25 cellular contexts compared by ENCODE assay signal in genomic region chr2:216887132-216887531, GRCh38. TPM values are rescaled to one million over a fixed set of nuclear protein-coding genes. Genes with fewer than 3 reads are reported as not detected.
DNase-seq lines count a peak whose midpoint lies in the region; ATAC-seq, FAIRE-seq and TF ChIP-seq lines count a peak whose summit lies in the region.
"Had no signal": no experiment of that assay in that cellular context is flagged by ENCODE, and none has a peak within 500 bp of the region (broad histone marks: within the 10 kb centered on the region; RNA-seq: fewer than 3 reads in every experiment).

No MANE protein-coding gene starts in this region.

- no peaks in the 10 kb centered on the region for H3K36me3 ChIP-seq in K562 (ENCODE audit: control insufficient read depth, insufficient read depth, low read length)
- no peaks in the 10 kb centered on the region for H3K36me3 ChIP-seq in gastrocnemius medialis
- H3K36me3 ChIP-seq: BE2C had no signal

- no peak for TF ChIP-seq RAD21 in K562 (CRISPR knock-in tag; conservative IDR thresholded peaks at IDR 0.05 in 1 of 2, IDR thresholded peaks at IDR 0.05 in 1 of 2)

- BruUV-seq in K562 (replicated peaks; lab: Mats Ljungman, UMichigan): no TSS peak

- H3K4me3 ChIP-seq in K562: no peak overlapping the region
- H3K4me3 ChIP-seq in gastrocnemius medialis: no peak overlapping the region
- H3K4me3 ChIP-seq: SK-N-MC had no signal

- TF ChIP-seq POLR2A in K562 (conservative IDR thresholded peaks at IDR 0.05) (no peak), gastrocnemius medialis (IDR thresholded peaks at IDR 0.05) (peak; percentile 43 to 66), GM12891 (IDR thresholded peaks at IDR 0.05; ENCODE audit: low read depth, low read length) (no peak)

- H3K27me3 Mint-ChIP-seq in activated naive CD8-positive, alpha-beta T cell treated with anti-CD3 and anti-CD28 coated beads for 36 hours: peaks cover 6% of the 10 kb centered on the region
- H3K27me3 Mint-ChIP-seq in activated naive CD8-positive, alpha-beta T cell treated with anti-CD3 and anti-CD28 coated beads, Interleukin-2, amount 50 U/mL, for 24 hours: no peaks in the 10 kb centered on the region
- H3K27me3 Mint-ChIP-seq in nephron (ENCODE audit: low read depth): peaks cover 4% of the 10 kb centered on the region

- no peaks in the 10 kb centered on the region for H3K9me3 Mint-ChIP-seq in activated naive CD8-positive, alpha-beta T cell treated with anti-CD3 and anti-CD28 coated beads for 36 hours
- peaks cover 3% of the 10 kb centered on the region for H3K9me3 Mint-ChIP-seq in activated naive CD8-positive, alpha-beta T cell treated with anti-CD3 and anti-CD28 coated beads, Interleukin-2, amount 50 U/mL, for 24 hours
- peaks cover 5% of the 10 kb centered on the region for H3K9me3 Mint-ChIP-seq in nephron

- no peak for TF ChIP-seq EP300 in K562 (IDR thresholded peaks at IDR 0.05; ENCODE audit: low read length)

- in situ Hi-C loops in K562 (cut with MboI): no loop called here
- in situ Hi-C loops in gastrocnemius medialis (cut with MboI; ENCODE audit: low sequenced_read_pairs in 4 of 4): loop anchor here (5.0 to 25.0 kb wide), 6 partner anchors 72 to 205 kb away; partner anchors contain the start of gene IGFBP5 (in 2 of the 4)
- in situ Hi-C loops in ACHN (cut with HindIII; ENCODE audit: low pct_ligation_motif_present, low pct_unique_long_range_greater_than_20kb, low sequenced_read_pairs): no loop called here

- peak overlapping the region; percentile 35 for H3K27ac Mint-ChIP-seq in activated naive CD8-positive, alpha-beta T cell treated with anti-CD3 and anti-CD28 coated beads for 36 hours
- no peak overlapping the region for H3K27ac Mint-ChIP-seq in activated naive CD8-positive, alpha-beta T cell treated with anti-CD3 and anti-CD28 coated beads, Interleukin-2, amount 50 U/mL, for 24 hours
- peak overlapping the region in 2 of 3 experiments; percentile 14 to 26 for H3K27ac Mint-ChIP-seq in nephron
- H3K27ac Mint-ChIP-seq: H9 had no signal

- WGBS in K562 (ENCODE audit: insufficient coverage, low coverage, missing lambda C conversion rate): 48% methylated on average over 7 of the region's 7 CpGs

- no peaks in the 10 kb centered on the region for H4K20me1 ChIP-seq in K562 (replicated peaks; ENCODE audit: control insufficient read depth, insufficient read depth, low read length)

- intact Hi-C loops in K562 (cut with micrococcal nuclease): no loop called here
- intact Hi-C loops in gastrocnemius medialis (cut with DNase I; ENCODE audit: low total_unique reads): loop anchor here (1.0 to 10.0 kb wide), 4 partner anchors 84 to 1398 kb away; no protein-coding TSS in a partner anchor

- H3K9ac ChIP-seq in K562 (ENCODE audit: insufficient read depth in 1 of 2, low read depth in 2 of 2, low read length in 2 of 2): 0 out of 4 replicates have a peak overlapping the region, but pooled peaks of 1 of the 2 experiments have one; percentile 21

- no peak for DNase-seq in activated naive CD8-positive, alpha-beta T cell treated with anti-CD3 and anti-CD28 coated beads for 36 hours
- no peak for DNase-seq in activated naive CD8-positive, alpha-beta T cell treated with anti-CD3 and anti-CD28 coated beads, Interleukin-2, amount 50 U/mL, for 24 hours
- DNase-seq in K562 (ENCODE audit: extremely low read depth in 1 of 4, low spot score in 3 of 4): no peak
- DNase-seq in gastrocnemius medialis: peak; percentile 75 to 78
- no peak for DNase-seq in ACHN
- DNase-seq in NCI-H1694 (lab: John Stamatoyannopoulos, UW): no peak
- no peak for DNase-seq in GM12891 (ENCODE audit: insufficient read length, low spot score)
- DNase-seq: BE2C, DMS153, DND-41, H9, KG1, MM.1S, NCI-H1417, NCI-H1694 treated with DMSO at 0.1 percent for 48 hours, NCI-H2081, NCI-H2227 treated with DMSO at 0.1 percent for 48 hours, NCI-H526 treated with DMSO at 0.1 percent for 48 hours, RPMI8226, SHP77 treated with DMSO at 0.1 percent for 48 hours had no signal

- H3K9me3 ChIP-seq in K562 (replicated peaks; ENCODE audit: control insufficient read depth, insufficient read depth, low read depth, low read length): no peaks in the 10 kb centered on the region
- H3K9me3 ChIP-seq in gastrocnemius medialis: no peaks in the 10 kb centered on the region
- H3K9me3 ChIP-seq: BE2C had no signal

- TF ChIP-seq CTCF in K562 (IDR thresholded peaks at IDR 0.05 in 2 of 3, conservative IDR thresholded peaks at IDR 0.05 in 1 of 3; ENCODE audit: insufficient read depth in 2 of 3, low read depth in 1 of 3, low read length in 3 of 3) (no peak), nephron (IDR thresholded peaks at IDR 0.05; ENCODE audit: unreplicated experiment in 3 of 3) (no peak), gastrocnemius medialis (IDR thresholded peaks at IDR 0.05 in 4 of 5, conservative IDR thresholded peaks at IDR 0.05 in 1 of 5) (no peak)

- no peaks in the 10 kb centered on the region for H3K4me1 Mint-ChIP-seq in activated naive CD8-positive, alpha-beta T cell treated with anti-CD3 and anti-CD28 coated beads for 36 hours
- H3K4me1 Mint-ChIP-seq in activated naive CD8-positive, alpha-beta T cell treated with anti-CD3 and anti-CD28 coated beads, Interleukin-2, amount 50 U/mL, for 24 hours: no peaks in the 10 kb centered on the region
- H3K4me1 Mint-ChIP-seq in nephron: peaks cover 42% of the 10 kb centered on the region
- H3K4me1 Mint-ChIP-seq: CD14-positive monocyte had no signal

- no peak for ATAC-seq in activated naive CD8-positive, alpha-beta T cell treated with anti-CD3 and anti-CD28 coated beads, Interleukin-2, amount 50 U/mL, for 24 hours
- ATAC-seq in K562: no peak
- ATAC-seq in gastrocnemius medialis: peak; percentile 12 to 58

- CTCF ChIA-PET in K562 (lab: Yijun Ruan, JAX; ENCODE audit: low intra/inter-chr PET ratio): no interaction called here

- H3K27me3 ChIP-seq in K562 (ENCODE audit: control insufficient read depth in 2 of 2, insufficient read depth in 2 of 2, low read length in 2 of 2): no peaks in the 10 kb centered on the region
- no peaks in the 10 kb centered on the region for H3K27me3 ChIP-seq in gastrocnemius medialis
- H3K27me3 ChIP-seq: BE2C had no signal

- FAIRE-seq in K562 (lab: Jason Lieb, UNC) (peak; percentile 23), GM12891 (lab: Jason Lieb, UNC) (no peak)

- POLR2A ChIA-PET in K562 (lab: Yijun Ruan, JAX): no interaction called here

- no peaks in the 10 kb centered on the region for H3K79me2 ChIP-seq in K562 (ENCODE audit: control insufficient read depth, insufficient read depth, low read length)

- H3K4me2 ChIP-seq in K562 (ENCODE audit: insufficient read depth, low read length): no peak overlapping the region

- H3K4me1 ChIP-seq in K562 (replicated peaks in 1 of 2; ENCODE audit: control insufficient read depth in 2 of 2, insufficient read depth in 2 of 2, low read length in 2 of 2): peaks cover 30 to 32% of the 10 kb centered on the region in 2 experiments
- peaks cover 70 to 74% of the 10 kb centered on the region in 2 donors for H3K4me1 ChIP-seq in gastrocnemius medialis

- H3K9me1 ChIP-seq in K562 (ENCODE audit: control insufficient read depth, insufficient read depth, low read length): no peaks in the 10 kb centered on the region

- H3K27ac ChIP-seq in K562 (ENCODE audit: extremely low read depth, low read depth, low read length) (no peak overlapping the region), gastrocnemius medialis (peak overlapping the region; percentile 87 to 95 (median 90))
- H3K27ac ChIP-seq: 22Rv1, SK-N-MC had no signal

- no peaks in the 10 kb centered on the region for H3K36me3 Mint-ChIP-seq in activated naive CD8-positive, alpha-beta T cell treated with anti-CD3 and anti-CD28 coated beads for 36 hours
- H3K36me3 Mint-ChIP-seq in activated naive CD8-positive, alpha-beta T cell treated with anti-CD3 and anti-CD28 coated beads, Interleukin-2, amount 50 U/mL, for 24 hours (ENCODE audit: low read depth): no peaks in the 10 kb centered on the region
- H3K36me3 Mint-ChIP-seq in nephron (ENCODE audit: low read depth): no peaks in the 10 kb centered on the region
- H3K36me3 Mint-ChIP-seq: CD14-positive monocyte had no signal

- no peak overlapping the region for H3K4me3 Mint-ChIP-seq in activated naive CD8-positive, alpha-beta T cell treated with anti-CD3 and anti-CD28 coated beads for 36 hours
- no peak overlapping the region for H3K4me3 Mint-ChIP-seq in activated naive CD8-positive, alpha-beta T cell treated with anti-CD3 and anti-CD28 coated beads, Interleukin-2, amount 50 U/mL, for 24 hours
- H3K4me3 Mint-ChIP-seq in nephron: no peak overlapping the region
- H3K4me3 Mint-ChIP-seq: H9 had no signal

- no peak overlapping the region for H2AFZ ChIP-seq in K562 (ENCODE audit: low read depth, low read length)

TF ChIP-seq in K562, 482 proteins besides CTCF, POLR2A, EP300 and RAD21 (continues in another document):
- no peak for TF ChIP-seq NR2C2 (CRISPR knock-in tag; IDR thresholded peaks at IDR 0.05)
- TF ChIP-seq NR2C2 (tag; IDR thresholded peaks at IDR 0.05): no peak

TF ChIP-seq in GM12891, 5 proteins besides CTCF, POLR2A, EP300 and RAD21:
- TF ChIP-seq SPI1 (IDR thresholded peaks at IDR 0.05; ENCODE audit: low read depth, low read length): no peak
- TF ChIP-seq PAX5 (IDR thresholded peaks at IDR 0.05; ENCODE audit: insufficient read depth, low read length, severe bottlenecking): no peak
- no peak for TF ChIP-seq POU2F2 (IDR thresholded peaks at IDR 0.05; ENCODE audit: low read depth, low read length)
- TF ChIP-seq TAF1 (IDR thresholded peaks at IDR 0.05; ENCODE audit: low read depth, low read length): no peak
- no peak for TF ChIP-seq POLR2AphosphoS5 (IDR thresholded peaks at IDR 0.05; ENCODE audit: low read depth, low read length)
TF ChIP-seq in GM12891: peak in this region for 0.

RNA-seq across cellular contexts. Expression of gene TNP1, which starts 27.3 kb away (rescaled TPM):
- not detected for total RNA-seq in activated naive CD8-positive, alpha-beta T cell treated with anti-CD3 and anti-CD28 coated beads for 36 hours
- total RNA-seq in K562 (2011; cell fraction: chromatin; rRNA removed; ENCODE audit: low replicate concordance): not detected in 2 replicates
- not detected in 2 replicates for total RNA-seq in K562 (2011; cell fraction: nucleolus; rRNA removed)
- total RNA-seq in K562 (2011; cell fraction: nucleoplasm; rRNA removed): not detected in 2 replicates
- not detected in 2 replicates for total RNA-seq in K562 (2014; rRNA removed)
- total RNA-seq in K562 (2014; rRNA removed; fragmentation: Illumina TruSeq; extraction: Trizol): not detected in 2 replicates
- total RNA-seq in K562 (2015; rRNA removed; fragmentation: Illumina TruSeq; extraction: Trizol): not detected in 2 replicates
- total RNA-seq in K562 (2021): not detected in 2 replicates
- polyA plus RNA-seq in K562 (2011; rRNA removed): not detected in 2 replicates
- polyA plus RNA-seq in K562 (2011; cell fraction: cytosol; rRNA removed): not detected in 2 replicates
- polyA plus RNA-seq in K562 (2011; cell fraction: nucleus; rRNA removed): not detected in 2 replicates
- polyA plus RNA-seq in K562 (2012): not detected in 2 replicates
- polyA plus RNA-seq in K562 (2014; fragmentation: Illumina TruSeq; extraction: Trizol): not detected in 2 replicates
- not detected for polyA plus RNA-seq in K562 (2014; fragmentation: Nextera tagmentation; extraction: Ambion mirVana)
- polyA plus RNA-seq in K562 (2014; rRNA removed): not detected in 2 replicates
- not detected in 2 replicates for polyA minus RNA-seq in K562 (2011; rRNA and poly(A)+ RNA removed)
- polyA minus RNA-seq in K562 (2011; cell fraction: cytosol; rRNA and poly(A)+ RNA removed): not detected in 2 replicates
- polyA minus RNA-seq in K562 (2011; cell fraction: nucleus; rRNA and poly(A)+ RNA removed): not detected in 2 replicates
- not detected for total RNA-seq in gastrocnemius medialis
- polyA plus RNA-seq in GM12891 (2012; ENCODE audit: low read depth, missing spikeins): not detected
- total RNA-seq: H9, NCI-H460 had no signal
- polyA plus RNA-seq: CD14-positive monocyte had no signal

Comparison
In these comparisons a context has a peak if more than half of its experiments do, and no peak if none do; other contexts are left out.
1. DNase-seq: peak in gastrocnemius medialis (2 of 2); none in activated naive CD8-positive, alpha-beta T cell treated with anti-CD3 and anti-CD28 coated beads for 36 hours (single experiment), activated naive CD8-positive, alpha-beta T cell treated with anti-CD3 and anti-CD28 coated beads, Interleukin-2, amount 50 U/mL, for 24 hours (single experiment), K562 (0 of 4), ACHN (single experiment), NCI-H1694 (single experiment) and GM12891 (single experiment).
2. ATAC-seq: peak in gastrocnemius medialis (2 of 2); none in activated naive CD8-positive, alpha-beta T cell treated with anti-CD3 and anti-CD28 coated beads, Interleukin-2, amount 50 U/mL, for 24 hours (single experiment) and K562 (single experiment).
3. POLR2A ChIP-seq: peak in gastrocnemius medialis (2 of 2); none in K562 (single experiment) and GM12891 (single experiment).
4. in situ Hi-C loops: an anchor here in gastrocnemius medialis (5.0 to 25.0 kb wide); none called in K562 and ACHN.